ENCODE assay signal across 28 cellular contexts in the genomic region with DNA sequence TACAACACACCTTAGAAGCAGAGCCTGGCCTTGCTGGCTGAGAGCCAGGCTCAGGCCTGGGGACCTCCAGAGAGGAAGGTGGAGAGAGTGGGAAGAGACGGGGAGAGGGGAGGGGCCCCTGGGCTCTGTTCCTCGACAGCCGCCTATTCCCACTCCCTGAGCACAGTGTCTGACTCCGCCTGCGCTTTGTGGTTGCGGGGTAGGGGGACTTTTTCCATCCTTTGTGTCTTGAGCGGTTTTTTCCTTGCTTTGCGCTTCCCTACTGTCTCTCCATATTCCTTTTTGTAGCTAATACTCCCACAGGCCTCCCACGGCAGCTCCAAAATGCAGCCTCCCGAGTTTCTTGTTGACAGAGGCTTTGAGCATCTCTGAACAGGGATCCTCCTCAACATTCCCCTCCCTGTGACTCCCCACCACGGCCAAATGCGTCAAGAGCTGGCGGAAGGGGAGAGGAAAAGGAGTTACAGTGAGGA. TPM values are rescaled to one million over a fixed set of nuclear protein-coding genes. Genes with fewer than 3 reads are reported as not detected.
DNase-seq lines count a peak whose midpoint lies in the region; ATAC-seq, FAIRE-seq and TF ChIP-seq lines count a peak whose summit lies in the region.
"Had no signal": no experiment of that assay in that cellular context is flagged by ENCODE, and none has a peak within 500 bp of the region (broad histone marks: within the 10 kb centered on the region; RNA-seq: fewer than 3 reads in every experiment).

No MANE protein-coding gene starts in this region.

- no peaks in the 10 kb centered on the region for H3K79me2 ChIP-seq in K562 (ENCODE audit: control insufficient read depth, insufficient read depth, low read length)

- DNase-seq in left ventricle myocardium superior (peak; percentile 18), heart right ventricle (no peak), K562 (ENCODE audit: extremely low read depth in 1 of 4, low spot score in 3 of 4) (no peak), GM13976 (ENCODE audit: low spot score) (no peak), urothelium cell line (ENCODE audit: low spot score) (no peak)
- DNase-seq: ACHN; activated CD4-positive, CD25-positive, alpha-beta regulatory T cell treated with anti-CD3 and anti-CD28 coated beads, Interleukin-2, amount 50 U/mL, for 72 hours; activated CD8-positive, alpha-beta T cell treated with anti-CD3 and anti-CD28 coated beads for 36 hours; activated effector memory CD4-positive, alpha-beta T cell treated with anti-CD3 and anti-CD28 coated beads, Interleukin-2, amount 50 U/mL, for 16 hours; activated naive CD8-positive, alpha-beta T cell treated with anti-CD3 and anti-CD28 coated beads, Interleukin-2, amount 10 ng/mL, durations not matched to agents 7 days and 5 days; DMS53; gastrocnemius medialis; hypothalamus; KG1; left lung; mesendoderm; MG63; NCI-H2081; stimulated activated CD4-positive, alpha-beta T cell treated with anti-CD3 and anti-CD28 coated beads, Interleukin-4, amount 100 ng/mL, for 1 hour; T-helper 17 cell; upper lobe of left lung had no signal

- H3K9me1 ChIP-seq in K562 (ENCODE audit: control insufficient read depth, insufficient read depth, low read length): peaks cover 3% of the 10 kb centered on the region

- TF ChIP-seq EP300 in K562 (IDR thresholded peaks at IDR 0.05; ENCODE audit: low read length): no peak

- FAIRE-seq in K562 (lab: Jason Lieb, UNC): peak; percentile 15
- no peak for FAIRE-seq in urothelium cell line (lab: Jason Lieb, UNC)

- no peaks in the 10 kb centered on the region for H3K36me3 ChIP-seq in heart right ventricle
- H3K36me3 ChIP-seq in K562 (ENCODE audit: control insufficient read depth, insufficient read depth, low read length): no peaks in the 10 kb centered on the region
- H3K36me3 ChIP-seq: ascending aorta, gastrocnemius medialis, left lung, MG63, right atrium auricular region, SJSA1, upper lobe of left lung had no signal

- no peaks in the 10 kb centered on the region for H3K9me3 ChIP-seq in heart right ventricle
- H3K9me3 ChIP-seq in K562 (replicated peaks; ENCODE audit: control insufficient read depth, insufficient read depth, low read depth, low read length): no peaks in the 10 kb centered on the region
- H3K9me3 ChIP-seq: ascending aorta, gastrocnemius medialis, left lung, MG63, right atrium auricular region, SJSA1, upper lobe of left lung had no signal

- no TSS peak for BruUV-seq in K562 (replicated peaks; lab: Mats Ljungman, UMichigan)

- 67 to 74% methylated on average over 13 of the region's 13 CpGs for WGBS in heart right ventricle, 2 donors
- 35% methylated on average over 12 of the region's 13 CpGs for WGBS in K562 (ENCODE audit: insufficient coverage, low coverage, missing lambda C conversion rate)

- H3K27me3 Mint-ChIP-seq in nephron (ENCODE audit: low read depth): peaks cover 46% of the 10 kb centered on the region
- H3K27me3 Mint-ChIP-seq: T-helper 17 cell had no signal

- H3K4me1 ChIP-seq in heart right ventricle (peaks cover 0 to 36% (median 14%) of the 10 kb centered on the region in 9 donors), K562 (replicated peaks in 1 of 2; ENCODE audit: control insufficient read depth in 2 of 2, insufficient read depth in 2 of 2, low read length in 2 of 2) (peaks cover 0 to 27% of the 10 kb centered on the region in 2 experiments; a peak in 4 of 5 replicates)

- no peaks in the 10 kb centered on the region for H3K9me3 Mint-ChIP-seq in nephron
- H3K9me3 Mint-ChIP-seq: activated CD8-positive, alpha-beta T cell treated with anti-CD3 and anti-CD28 coated beads for 36 hours; activated naive CD8-positive, alpha-beta T cell treated with anti-CD3 and anti-CD28 coated beads, Interleukin-2, amount 10 ng/mL, durations not matched to agents 7 days and 5 days; H9 had no signal

- TF ChIP-seq RAD21 in K562 (CRISPR knock-in tag; conservative IDR thresholded peaks at IDR 0.05 in 1 of 2, IDR thresholded peaks at IDR 0.05 in 1 of 2): no peak

- H2AFZ ChIP-seq in K562 (ENCODE audit: low read depth, low read length): no peak overlapping the region

- H3K27me3 ChIP-seq in heart right ventricle (peaks cover 0 to 44% (median 34%) of the 10 kb centered on the region in 7 donors), K562 (ENCODE audit: control insufficient read depth in 2 of 2, insufficient read depth in 2 of 2, low read length in 2 of 2) (peaks cover 9 to 26% of the 10 kb centered on the region in 2 experiments)

- ATAC-seq in left ventricle myocardium superior (no peak), heart right ventricle (no peak), K562 (no peak), GM18519 (IDR thresholded peaks at IDR 0.05; ENCODE audit: low FRiP score, unreplicated experiment) (no peak), HG02938 (IDR thresholded peaks at IDR 0.05; ENCODE audit: unreplicated experiment) (no peak)
- ATAC-seq: activated CD8-positive, alpha-beta T cell treated with anti-CD3 and anti-CD28 coated beads for 36 hours; gastrocnemius medialis; left lung; T-helper 17 cell had no signal

- H3K36me3 Mint-ChIP-seq in nephron (ENCODE audit: low read depth): peaks cover 4% of the 10 kb centered on the region
- H3K36me3 Mint-ChIP-seq: activated naive CD8-positive, alpha-beta T cell treated with anti-CD3 and anti-CD28 coated beads, Interleukin-2, amount 10 ng/mL, durations not matched to agents 7 days and 5 days had no signal

- H3K27ac Mint-ChIP-seq in nephron: peak overlapping the region; percentile 35 to 85 (median 80)
- H3K27ac Mint-ChIP-seq: activated CD8-positive, alpha-beta T cell treated with anti-CD3 and anti-CD28 coated beads for 36 hours; activated naive CD8-positive, alpha-beta T cell treated with anti-CD3 and anti-CD28 coated beads, Interleukin-2, amount 10 ng/mL, durations not matched to agents 7 days and 5 days; T-helper 17 cell had no signal

- no peak overlapping the region for H3K4me2 ChIP-seq in K562 (ENCODE audit: insufficient read depth, low read length)

- H3K4me1 Mint-ChIP-seq in nephron: peaks cover 15% of the 10 kb centered on the region

- CTCF ChIA-PET in K562 (lab: Yijun Ruan, JAX; ENCODE audit: low intra/inter-chr PET ratio): no interaction called here

- H3K4me3 Mint-ChIP-seq in nephron: peak overlapping the region; percentile 29 to 53 (median 31)
- H3K4me3 Mint-ChIP-seq: activated CD8-positive, alpha-beta T cell treated with anti-CD3 and anti-CD28 coated beads for 36 hours; activated naive CD8-positive, alpha-beta T cell treated with anti-CD3 and anti-CD28 coated beads, Interleukin-2, amount 10 ng/mL, durations not matched to agents 7 days and 5 days; H9; T-helper 17 cell had no signal

- no peak for TF ChIP-seq CTCF in heart right ventricle (IDR thresholded peaks at IDR 0.05)
- no peak for TF ChIP-seq CTCF in K562 (IDR thresholded peaks at IDR 0.05 in 2 of 3, conservative IDR thresholded peaks at IDR 0.05 in 1 of 3; ENCODE audit: insufficient read depth in 2 of 3, low read depth in 1 of 3, low read length in 3 of 3)
- TF ChIP-seq CTCF in nephron (IDR thresholded peaks at IDR 0.05; ENCODE audit: unreplicated experiment in 3 of 3): no peak
- no peak for TF ChIP-seq CTCF in GM13976 (IDR thresholded peaks at IDR 0.05; ENCODE audit: borderline replicate concordance, control extremely low read depth, extremely low read depth, insufficient read depth, missing control alignments)

- H4K20me1 ChIP-seq in K562 (replicated peaks; ENCODE audit: control insufficient read depth, insufficient read depth, low read length): 0 out of 2 replicates have a peak, but pooled peaks cover 3% of the 10 kb centered on the region

- H3K4me3 ChIP-seq in heart right ventricle (no peak overlapping the region), K562 (no peak overlapping the region)
- H3K4me3 ChIP-seq: ascending aorta, gastrocnemius medialis, left lung, MG63, right atrium auricular region, SJSA1, upper lobe of left lung had no signal

- TF ChIP-seq POLR2A in K562 (conservative IDR thresholded peaks at IDR 0.05): no peak

- POLR2A ChIA-PET in K562 (lab: Yijun Ruan, JAX): interaction anchor here (0.7 to 1.8 kb wide), 3 partner anchors 10 to 362 kb away, joined by 3 to 6 read pairs (median 4); no protein-coding TSS in a partner anchor

- no peak overlapping the region for H3K9ac ChIP-seq in K562 (ENCODE audit: insufficient read depth in 1 of 2, low read depth in 2 of 2, low read length in 2 of 2)

- H3K27ac ChIP-seq in heart right ventricle (no peak overlapping the region), K562 (ENCODE audit: extremely low read depth, low read depth, low read length) (no peak overlapping the region)
- H3K27ac ChIP-seq: ascending aorta, gastrocnemius medialis, left lung, right atrium auricular region, SJSA1, upper lobe of left lung had no signal

- in situ Hi-C loops in K562 (cut with MboI) (no loop called here), GM13976 (cut with MboI; ENCODE audit: low sequenced_read_pairs, unreplicated experiment) (no loop called here)

- intact Hi-C loops in left ventricle myocardium superior (cut with micrococcal nuclease) (no loop called here), heart right ventricle (cut with DNase I) (loop anchor here in 1 of 10 donors (10.0 kb wide), 1 partner anchor 50 kb away; no protein-coding TSS in a partner anchor), K562 (cut with micrococcal nuclease) (no loop called here)

RNA-seq across cellular contexts. Expression of gene KCNH3, which starts 4.0 kb away (rescaled TPM):
- total RNA-seq in left ventricle myocardium superior (0.30 TPM), heart right ventricle (1 to 10 TPM in 1 of 10 donors, under 1 TPM in 9; 0.16 to 1.2 (median 0.26) TPM), K562 (2014; rRNA removed) (0.08 TPM in 1 of 2 replicates, not detected in the other), K562 (2014; rRNA removed; fragmentation: Illumina TruSeq; extraction: Trizol) (not detected in 2 replicates), K562 (2015; rRNA removed; fragmentation: Illumina TruSeq; extraction: Trizol) (not detected in 2 replicates), K562 (2021) (0.09 and 0.29 TPM in 2 replicates)
- polyA plus RNA-seq in heart right ventricle (1 to 10 TPM in 1 of 2 donors, under 1 TPM in 1; 0.17 to 2.0 TPM), K562 (2011; rRNA removed) (0.01 and 0.04 TPM in 2 replicates), K562 (2014; fragmentation: Illumina TruSeq; extraction: Trizol) (not detected in 2 replicates), K562 (2014; fragmentation: Nextera tagmentation; extraction: Ambion mirVana) (not detected), K562 (2014; rRNA removed) (0.09 TPM in 1 of 2 replicates, not detected in the other)
- not detected in 2 replicates for total RNA-seq in K562 (2011; cell fraction: chromatin; rRNA removed; ENCODE audit: low replicate concordance)
- 0.17 TPM in 1 of 2 replicates, not detected in the other for total RNA-seq in K562 (2011; cell fraction: nucleolus; rRNA removed)
- not detected in 2 replicates for total RNA-seq in K562 (2011; cell fraction: nucleoplasm; rRNA removed)
- polyA plus RNA-seq in K562 (2011; cell fraction: cytosol; rRNA removed): 0.01 and 0.12 TPM in 2 replicates
- 0.10 and 0.28 TPM in 2 replicates for polyA plus RNA-seq in K562 (2011; cell fraction: nucleus; rRNA removed)
- polyA plus RNA-seq in K562 (2012): 0.04 and 0.05 TPM in 2 replicates
- not detected in 2 replicates for polyA minus RNA-seq in K562 (2011; rRNA and poly(A)+ RNA removed)
- not detected in 2 replicates for polyA minus RNA-seq in K562 (2011; cell fraction: cytosol; rRNA and poly(A)+ RNA removed)
- under 0.01 TPM in 1 of 2 replicates, not detected in the other for polyA minus RNA-seq in K562 (2011; cell fraction: nucleus; rRNA and poly(A)+ RNA removed)
- total RNA-seq: ascending aorta, gastrocnemius medialis had no signal

RNA-seq across cellular contexts. Expression of gene MCRS1, which starts 33.1 kb away (rescaled TPM):
- total RNA-seq in left ventricle myocardium superior (94.4 TPM), heart right ventricle (100 to 1,000 TPM in 1 of 10 donors, 10 to 100 TPM in 9; 72.6 to 118 (median 82.2) TPM), K562 (2014; rRNA removed) (69.2 and 95.6 TPM in 2 replicates), K562 (2014; rRNA removed; fragmentation: Illumina TruSeq; extraction: Trizol) (36.4 and 50.0 TPM in 2 replicates), K562 (2015; rRNA removed; fragmentation: Illumina TruSeq; extraction: Trizol) (71.7 and 73.2 TPM in 2 replicates), K562 (2021) (88.0 and 94.5 TPM in 2 replicates)
- polyA plus RNA-seq in heart right ventricle (10 to 100 TPM; 73.3 to 94.7 TPM), K562 (2011; rRNA removed) (70.1 and 89.9 TPM in 2 replicates), K562 (2014; fragmentation: Illumina TruSeq; extraction: Trizol) (74.2 and 74.9 TPM in 2 replicates), K562 (2014; fragmentation: Nextera tagmentation; extraction: Ambion mirVana) (10 to 100 TPM; 60.8 to 98.6 TPM), K562 (2014; rRNA removed) (99.9 and 100 TPM in 2 replicates)
- total RNA-seq in K562 (2011; cell fraction: chromatin; rRNA removed; ENCODE audit: low replicate concordance): 48.3 and 157 TPM in 2 replicates
- total RNA-seq in K562 (2011; cell fraction: nucleolus; rRNA removed): 116 and 118 TPM in 2 replicates
- 68.6 and 79.4 TPM in 2 replicates for total RNA-seq in K562 (2011; cell fraction: nucleoplasm; rRNA removed)
- 99.8 and 157 TPM in 2 replicates for polyA plus RNA-seq in K562 (2011; cell fraction: cytosol; rRNA removed)
- polyA plus RNA-seq in K562 (2011; cell fraction: nucleus; rRNA removed): 247 and 284 TPM in 2 replicates
- polyA plus RNA-seq in K562 (2012): 64.6 and 86.3 TPM in 2 replicates
- polyA minus RNA-seq in K562 (2011; rRNA and poly(A)+ RNA removed): 37.7 and 53.3 TPM in 2 replicates
- polyA minus RNA-seq in K562 (2011; cell fraction: cytosol; rRNA and poly(A)+ RNA removed): 40.4 and 44.8 TPM in 2 replicates
- polyA minus RNA-seq in K562 (2011; cell fraction: nucleus; rRNA and poly(A)+ RNA removed): 35.4 and 43.9 TPM in 2 replicates
